ENCODE assay signal across 21 cellular contexts in the genomic region with DNA sequence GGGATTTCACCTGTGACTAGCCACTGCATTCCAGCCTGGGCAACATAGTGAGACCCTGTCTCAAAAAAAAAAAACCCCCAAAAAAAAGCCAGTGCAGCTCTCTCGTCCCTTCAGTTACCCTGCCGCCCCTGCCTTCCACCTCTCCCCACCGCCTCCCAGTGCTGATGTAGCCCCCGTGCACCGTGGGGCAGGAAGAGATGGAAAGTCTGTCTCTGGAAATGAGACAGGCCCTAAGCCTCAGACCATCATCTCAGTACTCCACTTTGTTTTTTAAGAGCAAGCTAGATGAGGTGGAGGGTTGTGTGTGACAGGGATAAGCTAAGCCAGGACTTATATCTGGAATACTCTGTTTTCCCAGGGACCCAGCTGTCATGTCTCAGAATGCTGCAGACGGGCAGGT. TPM values are rescaled to one million over a fixed set of nuclear protein-coding genes. Genes with fewer than 3 reads are reported as not detected.
DNase-seq lines count a peak whose midpoint lies in the region; ATAC-seq and TF ChIP-seq lines count a peak whose summit lies in the region.
"Had no signal": no experiment of that assay in that cellular context is flagged by ENCODE, and none has a peak within 500 bp of the region (broad histone marks: within the 10 kb centered on the region; RNA-seq: fewer than 3 reads in every experiment).

No MANE protein-coding gene starts in this region.

- H3K36me3 Mint-ChIP-seq in natural killer cell treated with Interleukin-12 subunit alpha and Interleukin-12 subunit beta and Interleukin-15 and Interleukin-18, amount 100 ng/mL, for 72 hours, result no peaks in the 10 kb centered on the region
- H3K36me3 Mint-ChIP-seq in natural killer cell, result no peaks in the 10 kb centered on the region
- H3K36me3 Mint-ChIP-seq: activated naive CD4-positive, alpha-beta T cell treated with anti-CD3 and anti-CD28 coated beads, Interleukin-2, amount 50 U/mL, for 24 hours had no signal

- POLR2A ChIA-PET in OCI-LY7 (lab: Charles Lee), result no interaction called here

- ATAC-seq in natural killer cell treated with Interleukin-12 subunit alpha and Interleukin-12 subunit beta and Interleukin-15 and Interleukin-18, amount 100 ng/mL, for 72 hours, result peak; percentile 32 to 57
- ATAC-seq in natural killer cell (no peak), GM19328 (IDR thresholded peaks at IDR 0.05; ENCODE audit: unreplicated experiment) (no peak)
- ATAC-seq: left colon, Panc1 had no signal

- H3K4me3 ChIP-seq in liver (ENCODE audit: low read depth in 1 of 3, low read length in 3 of 3) (no peak overlapping the region), OCI-LY7 (ENCODE audit: low read depth, low read length, poor library complexity, severe bottlenecking) (no peak overlapping the region)
- H3K4me3 ChIP-seq: MG63, SK-N-MC, thyroid gland had no signal

- H3K4me1 Mint-ChIP-seq in natural killer cell treated with Interleukin-12 subunit alpha and Interleukin-12 subunit beta and Interleukin-15 and Interleukin-18, amount 100 ng/mL, for 72 hours (ENCODE audit: low read depth in 2 of 2), result peaks cover 4 to 9% of the 10 kb centered on the region in 2 donors
- H3K4me1 Mint-ChIP-seq in natural killer cell, result no peaks in the 10 kb centered on the region
- H3K4me1 Mint-ChIP-seq: activated B cell treated with CpG ODN at 0.5 μM for 24 hours had no signal

- CTCF ChIA-PET in OCI-LY7 (lab: Charles Lee; ENCODE audit: unreplicated experiment), result no interaction called here

- H3K27ac ChIP-seq in angular gyrus (ENCODE audit: low read depth, low read length), result peak overlapping the region; percentile 70
- H3K27ac ChIP-seq in liver (ENCODE audit: low read depth in 1 of 2, low read length in 2 of 2), result peak overlapping the region; percentile 55 to 85
- no peak overlapping the region for H3K27ac ChIP-seq in OCI-LY7 (ENCODE audit: low read depth, low read length, poor library complexity, severe bottlenecking)
- H3K27ac ChIP-seq: brain microvascular endothelial cell, SK-N-MC, thyroid gland had no signal

- peaks cover 0 to 5% of the 10 kb centered on the region in 2 donors for H3K27me3 Mint-ChIP-seq in natural killer cell treated with Interleukin-12 subunit alpha and Interleukin-12 subunit beta and Interleukin-15 and Interleukin-18, amount 100 ng/mL, for 72 hours
- H3K27me3 Mint-ChIP-seq in natural killer cell (ENCODE audit: low read depth in 2 of 2), result peaks cover 0 to 8% of the 10 kb centered on the region in 2 donors
- H3K27me3 Mint-ChIP-seq: activated naive CD4-positive, alpha-beta T cell treated with anti-CD3 and anti-CD28 coated beads, Interleukin-2, amount 50 U/mL, for 24 hours had no signal

- no peaks in the 10 kb centered on the region for H3K9me2 ChIP-seq in OCI-LY7 (ENCODE audit: insufficient read depth, low read length)

- H3K79me2 ChIP-seq in OCI-LY7 (ENCODE audit: insufficient read depth, low read depth, low read length), result no peaks in the 10 kb centered on the region

- no peak overlapping the region for H3K4me2 ChIP-seq in OCI-LY7 (ENCODE audit: low read length)

- H3K4me1 ChIP-seq in liver (ENCODE audit: control insufficient read depth in 4 of 4, insufficient read depth in 4 of 4, low read length in 3 of 4), result peaks cover 8 to 62% (median 48%) of the 10 kb centered on the region in 4 donors
- no peaks in the 10 kb centered on the region for H3K4me1 ChIP-seq in OCI-LY7 (ENCODE audit: insufficient read depth, low read length, poor library complexity, severe bottlenecking)
- H3K4me1 ChIP-seq: thyroid gland had no signal

- intact Hi-C loops in natural killer cell (cut with micrococcal nuclease), result no loop called here
- intact Hi-C loops in OCI-LY7 (cut with micrococcal nuclease; ENCODE audit: unreplicated experiment), result no loop called here

- TF ChIP-seq CTCF in natural killer cell (IDR thresholded peaks at IDR 0.05) (no peak), liver (IDR thresholded peaks at IDR 0.05; ENCODE audit: low read depth, low read length, missing input control) (no peak), OCI-LY7 (conservative IDR thresholded peaks at IDR 0.05; ENCODE audit: low read length) (no peak)

- H3K27ac Mint-ChIP-seq in natural killer cell treated with Interleukin-12 subunit alpha and Interleukin-12 subunit beta and Interleukin-15 and Interleukin-18, amount 100 ng/mL, for 72 hours, result peak overlapping the region in 1 of 2 donors; percentile 24
- H3K27ac Mint-ChIP-seq in natural killer cell, result no peak overlapping the region
- H3K27ac Mint-ChIP-seq: activated B cell treated with CpG ODN at 0.5 μM for 24 hours had no signal

- DNase-seq in natural killer cell treated with Interleukin-12 subunit alpha and Interleukin-12 subunit beta and Interleukin-15 and Interleukin-18, amount 100 ng/mL, for 72 hours (ENCODE audit: low spot score), result no peak
- DNase-seq in natural killer cell (no peak), OCI-LY7 (ENCODE audit: low spot score) (no peak), NK-92 (lab: John Stamatoyannopoulos, UW; ENCODE audit: unreplicated experiment) (no peak)
- DNase-seq: activated B cell treated with CpG ODN at 0.5 μM for 24 hours, COR-L47, DND-41, erythroblast, left colon, NCI-H1436 treated with DMSO at 0.1 percent for 48 hours, NCI-H2171, NCI-H526 treated with DMSO at 0.1 percent for 48 hours, thyroid gland had no signal

- no peaks in the 10 kb centered on the region for H3K9me3 ChIP-seq in liver (ENCODE audit: control insufficient read depth in 4 of 4, low read length in 3 of 4)
- H3K9me3 ChIP-seq in OCI-LY7 (ENCODE audit: low read length), result no peaks in the 10 kb centered on the region
- H3K9me3 ChIP-seq: MG63, thyroid gland had no signal

- no TSS peak for BruUV-seq in OCI-LY7 (replicated peaks; lab: Mats Ljungman, UMichigan)

- no peaks in the 10 kb centered on the region for H3K27me3 ChIP-seq in liver (ENCODE audit: control insufficient read depth in 4 of 4, insufficient read depth in 4 of 4, low read length in 3 of 4)
- H3K27me3 ChIP-seq: brain microvascular endothelial cell, MG63, thyroid gland had no signal

- H3K36me3 ChIP-seq in liver (ENCODE audit: control insufficient read depth in 4 of 4, insufficient read depth in 3 of 4, low read depth in 1 of 4, low read length in 3 of 4), result peaks cover 0 to 2% (median 0%) of the 10 kb centered on the region in 4 donors
- no peaks in the 10 kb centered on the region for H3K36me3 ChIP-seq in OCI-LY7 (ENCODE audit: insufficient read depth, low read length)
- H3K36me3 ChIP-seq: brain microvascular endothelial cell, MG63 had no signal

- peak overlapping the region in 1 of 2 donors; percentile 3 for H3K9ac ChIP-seq in liver (ENCODE audit: low read depth in 1 of 2, low read length in 2 of 2)

- H2AFZ ChIP-seq in OCI-LY7 (ENCODE audit: low read length), result no peak overlapping the region

- 87% methylated on average over 6 of the region's 6 CpGs for WGBS in liver

- no peak for TF ChIP-seq RAD21 in liver (IDR thresholded peaks at IDR 0.05)

- H3K4me3 Mint-ChIP-seq in natural killer cell treated with Interleukin-12 subunit alpha and Interleukin-12 subunit beta and Interleukin-15 and Interleukin-18, amount 100 ng/mL, for 72 hours, result no peak overlapping the region
- no peak overlapping the region for H3K4me3 Mint-ChIP-seq in natural killer cell
- H3K4me3 Mint-ChIP-seq: activated B cell treated with CpG ODN at 0.5 μM for 24 hours; activated naive CD4-positive, alpha-beta T cell treated with anti-CD3 and anti-CD28 coated beads, Interleukin-2, amount 50 U/mL, for 24 hours had no signal

- no peaks in the 10 kb centered on the region for H3K9me3 Mint-ChIP-seq in natural killer cell treated with Interleukin-12 subunit alpha and Interleukin-12 subunit beta and Interleukin-15 and Interleukin-18, amount 100 ng/mL, for 72 hours
- H3K9me3 Mint-ChIP-seq in natural killer cell, result no peaks in the 10 kb centered on the region
- H3K9me3 Mint-ChIP-seq: activated B cell treated with CpG ODN at 0.5 μM for 24 hours; activated naive CD4-positive, alpha-beta T cell treated with anti-CD3 and anti-CD28 coated beads, Interleukin-2, amount 50 U/mL, for 24 hours had no signal

- H4K20me1 ChIP-seq in OCI-LY7 (ENCODE audit: insufficient read depth, low read length), result no peaks in the 10 kb centered on the region

TF ChIP-seq in liver, 16 proteins besides CTCF, POLR2A, EP300 and RAD21 (continues in another document):
- TF ChIP-seq, protein P1, sequence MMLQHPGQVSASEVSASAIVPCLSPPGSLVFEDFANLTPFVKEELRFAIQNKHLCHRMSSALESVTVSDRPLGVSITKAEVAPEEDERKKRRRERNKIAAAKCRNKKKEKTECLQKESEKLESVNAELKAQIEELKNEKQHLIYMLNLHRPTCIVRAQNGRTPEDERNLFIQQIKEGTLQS (IDR thresholded peaks at IDR 0.05), result no peak
- TF ChIP-seq EGR1 (IDR thresholded peaks at IDR 0.05; ENCODE audit: low read depth in 2 of 2) (no peak), NR2F2 (IDR thresholded peaks at IDR 0.05) (no peak), YY1 (IDR thresholded peaks at IDR 0.05) (no peak), TAF1 (conservative IDR thresholded peaks at IDR 0.05) (no peak), GABPA (IDR thresholded peaks at IDR 0.05 in 1 of 2, conservative IDR thresholded peaks at IDR 0.05 in 1 of 2) (no peak)
- TF ChIP-seq, protein P2, sequence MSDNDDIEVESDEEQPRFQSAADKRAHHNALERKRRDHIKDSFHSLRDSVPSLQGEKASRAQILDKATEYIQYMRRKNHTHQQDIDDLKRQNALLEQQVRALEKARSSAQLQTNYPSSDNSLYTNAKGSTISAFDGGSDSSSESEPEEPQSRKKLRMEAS (IDR thresholded peaks at IDR 0.05), result no peak

RNA-seq across cellular contexts. Expression of a gene that starts 32.0 kb away (rescaled TPM):
- under 1 TPM; 0.40 to 0.67 TPM for total RNA-seq in natural killer cell treated with Interleukin-12 subunit alpha and Interleukin-12 subunit beta and Interleukin-15 and Interleukin-18, amount 100 ng/mL, for 72 hours
- total RNA-seq in natural killer cell, result 1 to 10 TPM in 1 of 3 donors, under 1 TPM in 2; 0.38 to 1.2 (median 0.45) TPM
- total RNA-seq in liver, result 10 to 100 TPM in 1 of 2 donors, 1 to 10 TPM in 1; 9.0 to 34.1 TPM
- 1 to 10 TPM; 6.3 to 7.4 TPM for polyA plus RNA-seq in liver
- 0.08 TPM in 1 of 2 replicates, not detected in the other for total RNA-seq in OCI-LY7 (2014; rRNA removed; shearing (Covaris generic))
- total RNA-seq in OCI-LY7 (2022), result 0.22 and 0.38 TPM in 2 replicates
- total RNA-seq: activated B cell treated with CpG ODN at 0.5 μM for 24 hours had no signal

RNA-seq across cellular contexts. Expression of a gene that starts 46.4 kb away (rescaled TPM):
- total RNA-seq in natural killer cell treated with Interleukin-12 subunit alpha and Interleukin-12 subunit beta and Interleukin-15 and Interleukin-18, amount 100 ng/mL, for 72 hours, result 100 to 1,000 TPM in 1 of 2 donors, 10 to 100 TPM in 1; 73.3 to 146 TPM
- total RNA-seq in natural killer cell, result 10 to 100 TPM; 38.7 to 50.8 (median 50.4) TPM
- 10 to 100 TPM; 32.4 to 36.9 TPM for total RNA-seq in liver
- polyA plus RNA-seq in liver, result 1 to 10 TPM; 3.5 to 6.3 TPM
- total RNA-seq in OCI-LY7 (2014; rRNA removed; shearing (Covaris generic)), result 103 and 151 TPM in 2 replicates
- 115 and 131 TPM in 2 replicates for total RNA-seq in OCI-LY7 (2022)

Comparison
In these comparisons a context has a peak if more than half of its experiments do, and no peak if none do; other contexts are left out.
1. ATAC-seq: peak in natural killer cell treated with Interleukin-12 subunit alpha and Interleukin-12 subunit beta and Interleukin-15 and Interleukin-18, amount 100 ng/mL, for 72 hours (2 of 2); none in natural killer cell (0 of 3) and GM19328 (single experiment).
2. RNA of a gene that starts 32.0 kb away (total RNA-seq): 9.0 to 34.1 TPM in liver; 0.40 to 0.67 TPM in natural killer cell treated with Interleukin-12 subunit alpha and Interleukin-12 subunit beta and Interleukin-15 and Interleukin-18, amount 100 ng/mL, for 72 hours, 0.38 to 1.2 TPM in natural killer cell and 0.08 to 0.38 TPM in OCI-LY7; every median in the first group is over 4 times any median in the second.